In the genomic region with DNA sequence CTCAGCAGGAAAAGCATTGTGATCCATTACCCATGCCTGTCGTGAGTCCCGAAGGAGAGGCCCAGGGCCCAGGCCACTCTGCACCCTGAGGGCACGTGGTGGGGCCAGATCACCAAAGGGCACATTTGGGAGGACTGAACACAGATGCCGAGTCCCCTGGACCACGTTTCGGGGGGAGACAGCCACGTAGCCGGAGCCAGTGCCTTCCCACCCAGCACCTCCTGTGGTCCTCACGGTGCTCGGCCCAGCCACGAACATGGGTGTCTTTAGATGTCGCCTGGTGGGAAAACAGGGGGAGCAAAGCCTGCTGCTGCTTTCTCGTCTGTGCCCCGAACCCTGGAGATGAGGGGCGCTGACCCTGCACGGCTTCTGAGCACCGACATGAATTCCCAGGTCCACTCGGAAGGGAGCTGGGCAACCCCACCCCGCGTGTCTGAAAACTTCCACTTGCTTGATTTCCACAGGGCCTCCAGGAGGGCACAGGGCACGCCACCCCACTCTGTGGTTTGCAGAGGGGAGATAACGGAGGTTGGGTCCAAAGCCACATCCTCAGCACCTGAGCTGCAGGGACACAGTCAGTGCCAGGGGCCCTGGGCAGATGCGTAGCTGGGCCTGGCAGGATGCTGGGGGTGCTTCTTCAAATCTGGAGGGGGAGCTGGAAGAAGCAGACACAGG, we compare ENCODE assay signal across 18 cellular contexts. TPM values are rescaled to one million over a fixed set of nuclear protein-coding genes. Genes with fewer than 3 reads are reported as not detected.
DNase-seq lines count a peak whose midpoint lies in the region; ATAC-seq, FAIRE-seq and TF ChIP-seq lines count a peak whose summit lies in the region.
"Had no signal": no experiment of that assay in that cellular context is flagged by ENCODE, and none has a peak within 500 bp of the region (broad histone marks: within the 10 kb centered on the region; RNA-seq: fewer than 3 reads in every experiment).

No MANE protein-coding gene starts in this region.

- TF ChIP-seq CTCF in heart right ventricle (IDR thresholded peaks at IDR 0.05) (no peak), K562 (IDR thresholded peaks at IDR 0.05 in 2 of 3, conservative IDR thresholded peaks at IDR 0.05 in 1 of 3; ENCODE audit: insufficient read depth in 2 of 3, low read depth in 1 of 3, low read length in 3 of 3) (no peak), psoas muscle (IDR thresholded peaks at IDR 0.05) (no peak)

- FAIRE-seq in K562 (lab: Jason Lieb, UNC), result no peak
- FAIRE-seq: GM19239 had no signal

- peaks cover 34% of the 10 kb centered on the region for H4K20me1 ChIP-seq in K562 (replicated peaks; ENCODE audit: control insufficient read depth, insufficient read depth, low read length)

- ATAC-seq in Right ventricle myocardium superior (ENCODE audit: poor library complexity), result no peak
- ATAC-seq in heart right ventricle, result no peak
- ATAC-seq in K562, result no peak
- ATAC-seq in psoas muscle, result no peak
- no peak for ATAC-seq in HG03571 (IDR thresholded peaks at IDR 0.05; ENCODE audit: unreplicated experiment)

- WGBS in heart right ventricle, 2 donors, result 80 to 94% methylated on average over 23 of the region's 23 CpGs
- WGBS in K562 (ENCODE audit: insufficient coverage, low coverage, missing lambda C conversion rate), result 92% methylated on average over 18 of the region's 23 CpGs
- WGBS in psoas muscle, 3 donors, result 88 to 93% (median 92%) methylated on average over 23 of the region's 23 CpGs

- peaks cover 0 to 23% (median 0%) of the 10 kb centered on the region in 9 donors for H3K4me1 ChIP-seq in heart right ventricle
- peaks cover 3 to 44% of the 10 kb centered on the region in 2 experiments; a peak in 4 of 5 replicates for H3K4me1 ChIP-seq in K562 (replicated peaks in 1 of 2; ENCODE audit: control insufficient read depth in 2 of 2, insufficient read depth in 2 of 2, low read length in 2 of 2)
- H3K4me1 ChIP-seq in psoas muscle, result no peaks in the 10 kb centered on the region

- H3K9me3 ChIP-seq in heart right ventricle (no peaks in the 10 kb centered on the region), K562 (replicated peaks; ENCODE audit: control insufficient read depth, insufficient read depth, low read depth, low read length) (no peaks in the 10 kb centered on the region), psoas muscle (no peaks in the 10 kb centered on the region)

- no peak overlapping the region for H2AFZ ChIP-seq in K562 (ENCODE audit: low read depth, low read length)

- H3K9me1 ChIP-seq in K562 (ENCODE audit: control insufficient read depth, insufficient read depth, low read length), result no peaks in the 10 kb centered on the region

- no peak overlapping the region for H3K9ac ChIP-seq in K562 (ENCODE audit: insufficient read depth in 1 of 2, low read depth in 2 of 2, low read length in 2 of 2)

- H3K27ac ChIP-seq in heart right ventricle (no peak overlapping the region), K562 (ENCODE audit: extremely low read depth, low read depth, low read length) (no peak overlapping the region), psoas muscle (no peak overlapping the region)

- H3K36me3 ChIP-seq in heart right ventricle, result no peaks in the 10 kb centered on the region
- peaks cover 94% of the 10 kb centered on the region for H3K36me3 ChIP-seq in K562 (ENCODE audit: control insufficient read depth, insufficient read depth, low read length)
- no peaks in the 10 kb centered on the region for H3K36me3 ChIP-seq in psoas muscle (ENCODE audit: insufficient read depth in 1 of 2, low read depth in 1 of 2)

- H3K4me3 ChIP-seq in heart right ventricle, result no peak overlapping the region
- H3K4me3 ChIP-seq in Jurkat, Clone E6-1 (ENCODE audit: low read length), result peak overlapping the region; percentile 6
- no peak overlapping the region for H3K4me3 ChIP-seq in K562
- no peak overlapping the region for H3K4me3 ChIP-seq in psoas muscle

- in situ Hi-C loops in K562 (cut with MboI), result no loop called here

- peak; percentile 62; the same call in 1 of the 2 replicates for TF ChIP-seq POLR2A in K562 (conservative IDR thresholded peaks at IDR 0.05)

- peaks cover 0 to 27% (median 11%) of the 10 kb centered on the region in 7 donors for H3K27me3 ChIP-seq in heart right ventricle
- no peaks in the 10 kb centered on the region for H3K27me3 ChIP-seq in K562 (ENCODE audit: control insufficient read depth in 2 of 2, insufficient read depth in 2 of 2, low read length in 2 of 2)
- peaks cover 0 to 31% (median 7%) of the 10 kb centered on the region in 3 donors for H3K27me3 ChIP-seq in psoas muscle (ENCODE audit: insufficient read depth in 3 of 3, low read length in 2 of 3)

- H3K4me2 ChIP-seq in K562 (ENCODE audit: insufficient read depth, low read length), result no peak overlapping the region

- CTCF ChIA-PET in K562 (lab: Yijun Ruan, JAX; ENCODE audit: low intra/inter-chr PET ratio), result no interaction called here

- TF ChIP-seq EP300 in K562 (IDR thresholded peaks at IDR 0.05; ENCODE audit: low read length), result no peak

- intact Hi-C loops in Right ventricle myocardium superior (cut with DNase I) (no loop called here), heart right ventricle (cut with DNase I) (no loop called here), K562 (cut with micrococcal nuclease) (no loop called here), psoas muscle (cut with DNase I) (no loop called here)

- DNase-seq in Right ventricle myocardium superior (peak; percentile 25), heart right ventricle (no peak), K562 (ENCODE audit: extremely low read depth in 1 of 4, low spot score in 3 of 4) (no peak), psoas muscle (peak; percentile 6 to 40), dermis blood vessel endothelial cell (no peak), NCI-H748 treated with DMSO at 0.1 percent for 48 hours (lab: John Stamatoyannopoulos, UW) (no peak)
- peak; percentile 92 for DNase-seq in Jurkat, Clone E6-1 (ENCODE audit: low read depth, low spot score)
- DNase-seq: 8988T; AML-193; C1 segment of cervical spinal cord; Calu3; CD4-positive, alpha-beta T cell; DMS79 treated with DMSO at 0.1 percent for 48 hours; GDM1; GOT3; H9 had no signal

- TF ChIP-seq RAD21 in K562 (CRISPR knock-in tag; conservative IDR thresholded peaks at IDR 0.05 in 1 of 2, IDR thresholded peaks at IDR 0.05 in 1 of 2), result no peak

- BruUV-seq in K562 (replicated peaks; lab: Mats Ljungman, UMichigan), result no TSS peak

- POLR2A ChIA-PET in K562 (lab: Yijun Ruan, JAX), result interaction anchor here (0.6 to 1.5 kb wide), 2 partner anchors 10 to 125 kb away, joined by 3 to 6 read pairs; no protein-coding TSS in a partner anchor

- H3K79me2 ChIP-seq in K562 (ENCODE audit: control insufficient read depth, insufficient read depth, low read length), result peaks cover 98% of the 10 kb centered on the region

TF ChIP-seq in K562, 482 proteins besides CTCF, POLR2A, EP300 and RAD21 (continues in another document):
- TF ChIP-seq RBM22 (IDR thresholded peaks at IDR 0.05; ENCODE audit: low read depth, low read length, poor library complexity, severe bottlenecking) (peak; percentile 80), ZFP1 (CRISPR knock-in tag; IDR thresholded peaks at IDR 0.05) (no peak), SUPT5H (IDR thresholded peaks at IDR 0.05) (0 out of 2 replicates have a peak, but pooled peaks have one; percentile 67), POLR2G (IDR thresholded peaks at IDR 0.05; ENCODE audit: low read depth, low read length) (peak; percentile 80), FIP1L1 (IDR thresholded peaks at IDR 0.05; ENCODE audit: low read depth, low read length, poor library complexity, severe bottlenecking) (peak; percentile 58), RBFOX2 (IDR thresholded peaks at IDR 0.05; ENCODE audit: low read depth, low read length) (peak; percentile 48)
- TF ChIP-seq, protein P1, sequence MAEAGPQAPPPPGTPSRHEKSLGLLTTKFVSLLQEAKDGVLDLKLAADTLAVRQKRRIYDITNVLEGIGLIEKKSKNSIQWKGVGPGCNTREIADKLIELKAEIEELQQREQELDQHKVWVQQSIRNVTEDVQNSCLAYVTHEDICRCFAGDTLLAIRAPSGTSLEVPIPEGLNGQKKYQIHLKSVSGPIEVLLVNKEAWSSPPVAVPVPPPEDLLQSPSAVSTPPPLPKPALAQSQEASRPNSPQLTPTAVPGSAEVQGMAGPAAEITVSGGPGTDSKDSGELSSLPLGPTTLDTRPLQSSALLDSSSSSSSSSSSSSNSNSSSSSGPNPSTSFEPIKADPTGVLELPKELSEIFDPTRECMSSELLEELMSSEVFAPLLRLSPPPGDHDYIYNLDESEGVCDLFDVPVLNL (CRISPR knock-in tag; IDR thresholded peaks at IDR 0.05; ENCODE audit: low read depth), result no peak

RNA-seq across cellular contexts. Expression of gene CBFA2T3, which starts 14.4 kb away (rescaled TPM):
- 8.6 TPM for total RNA-seq in Right ventricle myocardium superior
- 10 to 100 TPM in 2 of 10 donors, 1 to 10 TPM in 8; 3.1 to 14.9 (median 6.1) TPM for total RNA-seq in heart right ventricle
- 10 to 100 TPM in 1 of 2 donors, 1 to 10 TPM in 1; 6.0 to 17.6 TPM for polyA plus RNA-seq in heart right ventricle
- 33.8 TPM for polyA plus RNA-seq in Jurkat, Clone E6-1 (2012; ENCODE audit: insufficient read depth, insufficient read length)
- total RNA-seq in K562 (2011; cell fraction: chromatin; rRNA removed; ENCODE audit: low replicate concordance), result 73.4 and 198 TPM in 2 replicates
- total RNA-seq in K562 (2011; cell fraction: nucleolus; rRNA removed), result 67.4 and 69.3 TPM in 2 replicates
- 45.3 and 67.3 TPM in 2 replicates for total RNA-seq in K562 (2011; cell fraction: nucleoplasm; rRNA removed)
- 13.5 and 20.8 TPM in 2 replicates for total RNA-seq in K562 (2014; rRNA removed)
- total RNA-seq in K562 (2014; rRNA removed; fragmentation: Illumina TruSeq; extraction: Trizol), result 3.9 and 5.9 TPM in 2 replicates
- 6.7 and 7.8 TPM in 2 replicates for total RNA-seq in K562 (2015; rRNA removed; fragmentation: Illumina TruSeq; extraction: Trizol)
- 114 and 145 TPM in 2 replicates for total RNA-seq in K562 (2021)
- polyA plus RNA-seq in K562 (2011; rRNA removed), result 6.4 and 11.3 TPM in 2 replicates
- polyA plus RNA-seq in K562 (2011; cell fraction: cytosol; rRNA removed), result 5.6 and 15.0 TPM in 2 replicates
- polyA plus RNA-seq in K562 (2011; cell fraction: nucleus; rRNA removed), result 67.2 and 126 TPM in 2 replicates
- 55.0 and 86.5 TPM in 2 replicates for polyA plus RNA-seq in K562 (2012)
- 24.2 and 46.3 TPM in 2 replicates for polyA plus RNA-seq in K562 (2014; fragmentation: Illumina TruSeq; extraction: Trizol)
- polyA plus RNA-seq in K562 (2014; fragmentation: Nextera tagmentation; extraction: Ambion mirVana), result 1 to 10 TPM; 2.3 to 2.7 TPM
- 34.3 and 35.3 TPM in 2 replicates for polyA plus RNA-seq in K562 (2014; rRNA removed)
- polyA minus RNA-seq in K562 (2011; rRNA and poly(A)+ RNA removed), result 9.5 and 9.7 TPM in 2 replicates
- polyA minus RNA-seq in K562 (2011; cell fraction: cytosol; rRNA and poly(A)+ RNA removed), result 32.1 and 46.1 TPM in 2 replicates
- polyA minus RNA-seq in K562 (2011; cell fraction: nucleus; rRNA and poly(A)+ RNA removed), result 21.1 and 34.5 TPM in 2 replicates
- 10 to 100 TPM in 1 of 4 donors, 1 to 10 TPM in 3; 4.7 to 15.0 (median 6.7) TPM for total RNA-seq in psoas muscle
- 1 to 10 TPM; 2.6 to 6.0 (median 3.4) TPM for polyA plus RNA-seq in psoas muscle
- 0.14 TPM in 1 of 2 replicates, not detected in the other for total RNA-seq in dermis blood vessel endothelial cell
- total RNA-seq: Calu3 had no signal

Comparison
In these comparisons a context has a peak if more than half of its experiments do, and no peak if none do; other contexts are left out.
1. DNase-seq: peak in Right ventricle myocardium superior (single experiment), Jurkat, Clone E6-1 (single experiment) and psoas muscle (2 of 2); none in heart right ventricle (0 of 2), K562 (0 of 4), dermis blood vessel endothelial cell (single experiment) and NCI-H748 treated with DMSO at 0.1 percent for 48 hours (single experiment).